In genomic region chr2:73285162-73285739, GRCh38 we compare ENCODE assay signal across 1 cellular context.
TF ChIP-seq lines count a peak whose summit lies in the region.

No MANE protein-coding gene starts in this region.

TF ChIP-seq in H1, 55 proteins besides CTCF, POLR2A, EP300 and RAD21:
- TF ChIP-seq POLR2AphosphoS5 (IDR thresholded peaks at IDR 0.05; ENCODE audit: low read depth, low read length) (no peak), KDM5A (IDR thresholded peaks at IDR 0.05; ENCODE audit: low read length) (no peak), RXRA (IDR thresholded peaks at IDR 0.05; ENCODE audit: insufficient read depth, low read depth, low read length) (no peak), TCF12 (IDR thresholded peaks at IDR 0.05; ENCODE audit: low read depth, low read length) (no peak)
